Comparison of ENCODE assay signal across 1 cellular context in genomic region chr20:23132293-23132929, GRCh38.
A peak's percentile ranks its signal among the peaks of the same experiment; 100 is the strongest.
TF ChIP-seq lines count a peak whose summit lies in the region.

No MANE protein-coding gene starts in this region.

TF ChIP-seq in K562, 482 proteins besides CTCF, POLR2A, EP300 and RAD21 (continued from another document and continues in another):
- TF ChIP-seq MGA (IDR thresholded peaks at IDR 0.05) (peak; percentile 51), ZNF717 (CRISPR knock-in tag; IDR thresholded peaks at IDR 0.05) (no peak), RERE (CRISPR knock-in tag; IDR thresholded peaks at IDR 0.05; ENCODE audit: borderline replicate concordance) (no peak), ZMIZ1 (IDR thresholded peaks at IDR 0.05; ENCODE audit: low read depth in 2 of 2, low read length in 2 of 2) (no peak), ZNF318 (IDR thresholded peaks at IDR 0.05; ENCODE audit: borderline replicate concordance in 1 of 2, low read depth in 1 of 2) (peak in 1 of 2 experiments; percentile 32; a peak in 2 of 4 replicates), ZC3H4 (CRISPR knock-in tag; IDR thresholded peaks at IDR 0.05; ENCODE audit: borderline replicate concordance) (peak; percentile 21; the same call in 1 of the 2 replicates), KDM5B (IDR thresholded peaks at IDR 0.05; ENCODE audit: insufficient replicate concordance, low read depth, low read length) (peak; percentile 48), ZBTB34 (CRISPR knock-in tag; IDR thresholded peaks at IDR 0.05) (no peak), GABPB2 (CRISPR knock-in tag; conservative IDR thresholded peaks at IDR 0.05) (no peak), ZZZ3 (IDR thresholded peaks at IDR 0.05) (no peak), PHF8 (IDR thresholded peaks at IDR 0.05; ENCODE audit: borderline replicate concordance, low read length) (peak; percentile 22; the same call in 1 of the 2 replicates), CBFB (CRISPR knock-in tag; IDR thresholded peaks at IDR 0.05) (peak; percentile 54; the same call in 1 of the 2 replicates)
